21 cellular contexts compared by ENCODE assay signal in the genomic region with DNA sequence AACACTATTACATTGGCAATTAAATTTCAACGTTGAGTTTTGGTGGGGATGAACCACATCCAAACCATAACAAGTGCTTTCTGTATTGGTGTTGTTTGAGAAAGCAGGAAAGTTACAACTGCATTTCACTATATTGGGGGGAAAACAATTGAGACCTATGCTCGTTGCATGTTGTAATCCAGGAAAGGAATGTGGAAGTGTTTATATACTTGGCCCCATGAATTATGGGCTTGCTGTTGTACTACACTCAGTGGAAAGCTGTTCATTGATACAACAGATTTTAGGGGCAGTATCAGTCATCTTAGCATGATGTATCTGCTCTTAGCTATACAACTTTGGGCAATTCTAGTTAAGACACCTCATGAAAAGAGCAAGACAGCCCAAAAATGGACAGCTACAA.
"Had no signal": no experiment of that assay in that cellular context is flagged by ENCODE, and none has a peak within 500 bp of the region (broad histone marks: within the 10 kb centered on the region; RNA-seq: fewer than 3 reads in every experiment).

No MANE protein-coding gene starts in this region.

- H3K4me3 Mint-ChIP-seq: activated naive CD8-positive, alpha-beta T cell; activated T-cell treated with anti-CD3 and anti-CD28 coated beads, Interleukin-2, amount 50 U/mL, for 4 hours had no signal

- H3K4me2 ChIP-seq: KMS-11, SK-N-SH had no signal

- H3K27ac Mint-ChIP-seq: activated naive CD8-positive, alpha-beta T cell had no signal

- H3K27me3 Mint-ChIP-seq: activated naive CD8-positive, alpha-beta T cell had no signal

- H3K27ac ChIP-seq: KMS-11, WERI-Rb-1 had no signal

- H3K9ac ChIP-seq: KMS-11, SK-N-SH had no signal

- H3K9me3 ChIP-seq: SK-N-SH had no signal

- DNase-seq: activated CD4-positive, alpha-beta T cell treated with anti-CD3 and anti-CD28 coated beads for 4 hours; activated CD4-positive, alpha-beta T cell treated with anti-CD3 and anti-CD28 coated beads, Interleukin-2, amount 50 U/mL, for 48 hours; activated CD8-positive, alpha-beta memory T cell treated with anti-CD3 and anti-CD28 coated beads for 24 hours; activated effector memory CD4-positive, alpha-beta T cell treated with anti-CD3 and anti-CD28 coated beads, Interleukin-2, amount 50 U/mL, for 16 hours; activated naive CD4-positive, alpha-beta T cell treated with Interleukin-2 at 50 U/mL for 16 hours; activated T-cell treated with anti-CD3 and anti-CD28 coated beads, Interleukin-2, amount 50 U/mL, for 4 hours; anterior cingulate cortex; NCI-H1092; NCI-H1417; NCI-H1930; NCI-H2171; NCI-H226; NCI-H510A; NCI-H526 treated with DMSO at 0.1 percent for 48 hours; NCI-H82; SK-N-SH; T-helper 1 cell; WERI-Rb-1 had no signal

- ATAC-seq: activated T-cell treated with anti-CD3 and anti-CD28 coated beads, Interleukin-2, amount 50 U/mL, for 4 hours; Right ventricle myocardium inferior had no signal
